8 cellular contexts compared by ENCODE assay signal in the genomic region with DNA sequence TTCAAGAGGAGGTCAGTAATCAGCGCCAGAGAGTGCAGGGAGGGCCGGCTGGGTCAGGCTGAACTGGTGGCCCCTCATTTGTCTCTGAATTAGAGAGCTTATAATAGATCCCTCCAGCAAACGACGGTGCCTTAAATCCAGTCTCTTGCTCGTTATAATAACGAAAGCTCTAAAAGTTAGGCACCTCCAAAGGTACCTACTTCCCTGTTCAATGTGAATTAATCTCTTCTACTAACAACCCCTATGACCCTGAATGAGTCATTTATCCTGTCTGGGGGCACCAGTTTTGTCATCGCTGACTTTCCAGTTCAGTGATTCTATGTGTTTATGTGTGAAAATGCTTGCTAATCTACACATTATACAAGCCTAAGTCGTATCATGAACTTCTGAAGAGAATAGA. TPM values are rescaled to one million over a fixed set of nuclear protein-coding genes. Genes with fewer than 3 reads are reported as not detected.
DNase-seq lines count a peak whose midpoint lies in the region; ATAC-seq and TF ChIP-seq lines count a peak whose summit lies in the region.

No MANE protein-coding gene starts in this region.

- peak; percentile 49 for DNase-seq in activated CD8-positive, alpha-beta memory T cell treated with anti-CD3 and anti-CD28 coated beads, Interleukin-2, amount 10 ng/mL, durations not matched to agents 7 days and 5 days
- DNase-seq in activated CD8-positive, alpha-beta memory T cell treated with anti-CD3 and anti-CD28 coated beads, Interleukin-2, amount 50 U/mL, for 48 hours, result no peak
- DNase-seq in glomerular visceral epithelial cell (ENCODE audit: extremely low spot score) (peak; percentile 71), T1000 (lab: John Stamatoyannopoulos, UW) (no peak), DMS79 treated with DMSO at 0.1 percent for 48 hours (lab: John Stamatoyannopoulos, UW) (no peak), lower leg skin (ENCODE audit: low spot score in 2 of 2) (no peak)
- DNase-seq in stimulated activated naive B cell treated with anti-CD40 and anti-IgM and Interleukin-4, amounts not matched to agents 10 μg/mL and 1 μg/mL and 100 μg/mL, for 72 hours, result no peak

- intact Hi-C loops in lower leg skin (cut with DNase I; ENCODE audit: low total_unique reads), result loop anchor here (10.0 kb wide), 1 partner anchor 75 kb away; no protein-coding TSS in a partner anchor

- CTCF ChIA-PET in activated CD8-positive, alpha-beta memory T cell treated with anti-CD3 and anti-CD28 coated beads, Interleukin-2, amount 10 ng/mL, durations not matched to agents 7 days and 5 days (lab: Charles Lee), result interaction anchor here (2.0 kb wide), 1 partner anchor 44 kb away, joined by 4 read pairs; no protein-coding TSS in a partner anchor

- peaks cover 51% of the 10 kb centered on the region for H3K27me3 Mint-ChIP-seq in activated CD8-positive, alpha-beta memory T cell treated with anti-CD3 and anti-CD28 coated beads, Interleukin-2, amount 10 ng/mL, durations not matched to agents 7 days and 5 days
- H3K27me3 Mint-ChIP-seq in stimulated activated naive B cell treated with anti-CD40 and anti-IgM and Interleukin-4, amounts not matched to agents 10 μg/mL and 1 μg/mL and 100 μg/mL, for 72 hours, result no peaks in the 10 kb centered on the region

- H3K4me3 ChIP-seq in WI38 (ENCODE audit: low read depth, low read length) (peak overlapping the region; percentile 86), lower leg skin (ENCODE audit: low read depth, poor library complexity, severe bottlenecking) (no peak overlapping the region)

- H3K4me3 Mint-ChIP-seq in activated CD8-positive, alpha-beta memory T cell treated with anti-CD3 and anti-CD28 coated beads, Interleukin-2, amount 10 ng/mL, durations not matched to agents 7 days and 5 days, result peak overlapping the region; percentile 77
- peak overlapping the region; percentile 88 to 98 for H3K4me3 Mint-ChIP-seq in stimulated activated naive B cell treated with anti-CD40 and anti-IgM and Interleukin-4, amounts not matched to agents 10 μg/mL and 1 μg/mL and 100 μg/mL, for 72 hours

- H3K9me3 Mint-ChIP-seq in activated CD8-positive, alpha-beta memory T cell treated with anti-CD3 and anti-CD28 coated beads, Interleukin-2, amount 10 ng/mL, durations not matched to agents 7 days and 5 days (ENCODE audit: low read depth), result no peaks in the 10 kb centered on the region
- H3K9me3 Mint-ChIP-seq in stimulated activated naive B cell treated with anti-CD40 and anti-IgM and Interleukin-4, amounts not matched to agents 10 μg/mL and 1 μg/mL and 100 μg/mL, for 72 hours, result no peaks in the 10 kb centered on the region

- no peak overlapping the region for H3K27ac Mint-ChIP-seq in activated CD8-positive, alpha-beta memory T cell treated with anti-CD3 and anti-CD28 coated beads, Interleukin-2, amount 10 ng/mL, durations not matched to agents 7 days and 5 days
- no peak overlapping the region for H3K27ac Mint-ChIP-seq in stimulated activated naive B cell treated with anti-CD40 and anti-IgM and Interleukin-4, amounts not matched to agents 10 μg/mL and 1 μg/mL and 100 μg/mL, for 72 hours

- ATAC-seq in activated CD8-positive, alpha-beta memory T cell treated with anti-CD3 and anti-CD28 coated beads, Interleukin-2, amount 10 ng/mL, durations not matched to agents 7 days and 5 days, result no peak
- ATAC-seq in stimulated activated naive B cell treated with anti-CD40 and anti-IgM and Interleukin-4, amounts not matched to agents 10 μg/mL and 1 μg/mL and 100 μg/mL, for 72 hours (replicated peaks), result peak in 1 of 2 donors; percentile 7

- no peak for TF ChIP-seq POLR2A in lower leg skin (IDR thresholded peaks at IDR 0.05)

- 65 to 66% methylated on average over 8 of the region's 8 CpGs for WGBS in lower leg skin, 2 donors

- peaks cover 7% of the 10 kb centered on the region for H3K36me3 Mint-ChIP-seq in activated CD8-positive, alpha-beta memory T cell treated with anti-CD3 and anti-CD28 coated beads, Interleukin-2, amount 10 ng/mL, durations not matched to agents 7 days and 5 days
- H3K36me3 Mint-ChIP-seq in stimulated activated naive B cell treated with anti-CD40 and anti-IgM and Interleukin-4, amounts not matched to agents 10 μg/mL and 1 μg/mL and 100 μg/mL, for 72 hours, result peaks cover 6 to 11% of the 10 kb centered on the region in 2 donors

- peaks cover 44% of the 10 kb centered on the region for H3K4me1 Mint-ChIP-seq in activated CD8-positive, alpha-beta memory T cell treated with anti-CD3 and anti-CD28 coated beads, Interleukin-2, amount 10 ng/mL, durations not matched to agents 7 days and 5 days
- H3K4me1 Mint-ChIP-seq in stimulated activated naive B cell treated with anti-CD40 and anti-IgM and Interleukin-4, amounts not matched to agents 10 μg/mL and 1 μg/mL and 100 μg/mL, for 72 hours, result peaks cover 35 to 39% of the 10 kb centered on the region in 2 donors

- TF ChIP-seq CTCF in WI38 (IDR thresholded peaks at IDR 0.05; ENCODE audit: low read depth, low read length) (no peak), lower leg skin (IDR thresholded peaks at IDR 0.05) (no peak)

RNA-seq across cellular contexts. Expression of a gene that starts 2.3 kb away (rescaled TPM):
- total RNA-seq in activated CD8-positive, alpha-beta memory T cell treated with anti-CD3 and anti-CD28 coated beads, Interleukin-2, amount 10 ng/mL, durations not matched to agents 7 days and 5 days, result 1 to 10 TPM; 5.9 to 7.6 TPM
- total RNA-seq in lower leg skin, result 1 to 10 TPM; 7.1 to 8.7 (median 8.1) TPM

Comparison
In these comparisons a context has a peak if more than half of its experiments do, and no peak if none do; other contexts are left out.
1. DNase-seq: peak in activated CD8-positive, alpha-beta memory T cell treated with anti-CD3 and anti-CD28 coated beads, Interleukin-2, amount 10 ng/mL, durations not matched to agents 7 days and 5 days (single experiment) and glomerular visceral epithelial cell (single experiment); none in activated CD8-positive, alpha-beta memory T cell treated with anti-CD3 and anti-CD28 coated beads, Interleukin-2, amount 50 U/mL, for 48 hours (single experiment), stimulated activated naive B cell treated with anti-CD40 and anti-IgM and Interleukin-4, amounts not matched to agents 10 μg/mL and 1 μg/mL and 100 μg/mL, for 72 hours (single experiment), T1000 (single experiment), DMS79 treated with DMSO at 0.1 percent for 48 hours (single experiment) and lower leg skin (0 of 2).